30 cellular contexts compared by ENCODE assay signal in the genomic region with DNA sequence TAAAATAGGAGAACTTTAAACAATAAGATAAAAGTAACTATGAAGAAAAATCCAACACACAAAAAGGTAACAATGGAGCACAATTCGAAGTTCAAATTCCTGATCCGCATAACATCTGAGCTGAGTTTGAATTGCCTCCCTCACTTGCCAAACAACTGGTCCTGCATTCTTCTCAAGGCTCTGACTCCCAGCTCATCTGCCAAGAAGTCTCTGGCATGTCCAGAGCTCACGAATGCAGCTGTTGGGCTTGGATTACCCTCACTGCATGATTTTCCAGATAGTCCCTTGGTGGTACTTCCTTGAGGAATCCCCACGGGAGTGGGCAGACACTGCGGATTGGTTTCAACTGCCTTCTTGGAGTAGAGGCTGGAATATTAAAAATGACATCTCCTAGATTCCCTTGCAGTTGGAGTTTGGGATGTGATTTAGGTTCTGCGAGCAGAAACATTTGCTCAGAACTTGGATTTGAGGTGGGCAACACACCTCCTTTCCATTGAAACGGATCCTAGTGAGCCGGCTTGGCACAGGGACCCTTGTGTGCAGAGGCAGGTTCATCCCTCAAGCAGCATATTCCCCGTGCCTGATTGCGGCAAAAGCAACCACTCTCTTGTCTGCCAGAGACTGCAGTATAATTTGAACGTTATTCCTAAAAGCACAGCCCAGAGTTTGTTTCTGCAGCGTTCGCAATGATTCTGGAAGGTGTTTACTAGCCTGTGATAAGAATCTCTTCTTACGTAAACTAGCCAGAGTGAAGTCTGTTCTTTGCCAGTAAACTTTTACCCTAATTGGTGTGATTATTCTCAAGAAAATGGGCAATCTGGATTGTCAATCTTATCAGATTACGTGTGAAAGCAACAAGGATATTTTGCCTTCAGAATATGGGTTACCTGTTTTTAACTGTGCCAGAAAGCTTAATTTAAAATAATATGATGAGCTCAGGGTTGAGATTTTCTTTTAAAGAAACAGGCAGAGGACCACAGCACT. TPM values are rescaled to one million over a fixed set of nuclear protein-coding genes. Genes with fewer than 3 reads are reported as not detected.
DNase-seq lines count a peak whose midpoint lies in the region; ATAC-seq, FAIRE-seq and TF ChIP-seq lines count a peak whose summit lies in the region.
"Had no signal": no experiment of that assay in that cellular context is flagged by ENCODE, and none has a peak within 500 bp of the region (broad histone marks: within the 10 kb centered on the region; RNA-seq: fewer than 3 reads in every experiment).

No MANE protein-coding gene starts in this region.

- CTCF ChIA-PET in CD4-positive, alpha-beta memory T cell (lab: Charles Lee; ENCODE audit: partially characterized antibody), result interaction anchor here (1.0 to 5.6 kb wide), 11 partner anchors 10 to 159 kb away, joined by 3 to 106 read pairs (median 4); a partner anchor contains a TSS
- CTCF ChIA-PET in T-cell (lab: Charles Lee), result interaction anchor here (0.6 to 3.8 kb wide), 6 partner anchors 20 to 201 kb away, joined by 3 to 28 read pairs (median 4); no protein-coding TSS in a partner anchor

- no peak for TF ChIP-seq CTCF in left lung (IDR thresholded peaks at IDR 0.05)

- H4K8ac ChIP-seq in trophoblast cell (ENCODE audit: low read depth, low read length), result no peak overlapping the region

- H3K9me3 Mint-ChIP-seq in CD4-positive, alpha-beta memory T cell, result peaks cover 0 to 4% (median 2%) of the 10 kb centered on the region in 8 donors
- H3K9me3 Mint-ChIP-seq in T-cell, result peaks cover 0 to 8% (median 7%) of the 10 kb centered on the region in 3 donors

- H3K27ac Mint-ChIP-seq in CD4-positive, alpha-beta memory T cell, result peak overlapping the region in 4 of 7 donors; percentile 24 to 82 (median 47)
- H3K27ac Mint-ChIP-seq in T-cell, result peak overlapping the region; percentile 18 to 44
- H3K27ac Mint-ChIP-seq: activated CD4-positive, alpha-beta memory T cell treated with anti-CD3 and anti-CD28 coated beads for 36 hours; B cell; natural killer cell; stimulated activated naive B cell treated with anti-CD40 and anti-IgM and Interleukin-4, amounts not matched to agents 10 μg/mL and 1 μg/mL and 100 μg/mL, for 72 hours had no signal

- H3K9me3 ChIP-seq in CD4-positive, alpha-beta memory T cell (ENCODE audit: control insufficient read depth in 1 of 2, low read length in 2 of 2), result no peaks in the 10 kb centered on the region
- H3K9me3 ChIP-seq in trophoblast cell (ENCODE audit: insufficient read depth, low read depth, low read length) (peaks cover 4% of the 10 kb centered on the region), left lung (no peaks in the 10 kb centered on the region)
- H3K9me3 ChIP-seq: colonic mucosa, left ventricle myocardium inferior, thoracic aorta had no signal

- H3K4ac ChIP-seq in trophoblast cell (ENCODE audit: low read depth, low read length), result no peak overlapping the region

- no peak for TF ChIP-seq POLR2A in erythroblast (IDR thresholded peaks at IDR 0.05; ENCODE audit: low read length)

- no peak overlapping the region for H3K4me3 ChIP-seq in CD4-positive, alpha-beta memory T cell (ENCODE audit: low read length in 2 of 2)
- no peak overlapping the region for H3K4me3 ChIP-seq in trophoblast cell (ENCODE audit: low read depth, low read length)
- H3K4me3 ChIP-seq in left lung, result no peak overlapping the region
- H3K4me3 ChIP-seq: colonic mucosa, GM23248, left ventricle myocardium inferior, SK-N-MC, thoracic aorta had no signal

- H2AK5ac ChIP-seq in trophoblast cell (ENCODE audit: low read length), result no peak overlapping the region

- no peak for DNase-seq in CD4-positive, alpha-beta memory T cell
- DNase-seq in T-cell (no peak), trophoblast cell (peak; percentile 33 to 81), erythroblast (lab: John Stamatoyannopoulos, UW) (no peak), left lung (no peak), AG20443 (ENCODE audit: low spot score) (no peak), urothelium cell line (ENCODE audit: low spot score) (no peak)
- DNase-seq: activated CD4-positive, alpha-beta memory T cell treated with anti-CD3 and anti-CD28 coated beads for 36 hours; activated CD4-positive, CD25-positive, alpha-beta regulatory T cell treated with anti-CD3 and anti-CD28 coated beads, Interleukin-2, amount 50 U/mL, for 72 hours; activated naive CD4-positive, alpha-beta T cell treated with anti-CD3 and anti-CD28 coated beads, Interleukin-2, amount 50 U/mL, for 16 hours; colonic mucosa; effector CD8-positive, alpha-beta T cell; GM23248; KBM-7; left ventricle myocardium inferior; natural killer cell; NCI-H1105; NCI-H2029; NCI-H510A treated with DMSO at 0.1 percent for 48 hours; occipital lobe; RPMI8226; stimulated activated naive B cell treated with anti-CD40 and anti-IgM and Interleukin-4, amounts not matched to agents 10 μg/mL and 1 μg/mL and 100 μg/mL, for 72 hours had no signal

- no peak for FAIRE-seq in urothelium cell line (lab: Jason Lieb, UNC)
- FAIRE-seq: GM18507 had no signal

- H2BK5ac ChIP-seq in trophoblast cell (ENCODE audit: low read depth, low read length, poor library complexity), result no peak overlapping the region

- no peak overlapping the region for H4K91ac ChIP-seq in trophoblast cell (ENCODE audit: low read depth, low read length)

- H3K4me3 Mint-ChIP-seq in CD4-positive, alpha-beta memory T cell, result no peak overlapping the region
- H3K4me3 Mint-ChIP-seq in T-cell, result no peak overlapping the region
- H3K4me3 Mint-ChIP-seq: activated CD4-positive, alpha-beta memory T cell treated with anti-CD3 and anti-CD28 coated beads for 36 hours; B cell; natural killer cell; stimulated activated naive B cell treated with anti-CD40 and anti-IgM and Interleukin-4, amounts not matched to agents 10 μg/mL and 1 μg/mL and 100 μg/mL, for 72 hours had no signal

- H3K23ac ChIP-seq in trophoblast cell (ENCODE audit: low read length), result no peak overlapping the region

- no peak overlapping the region for H3K9ac ChIP-seq in trophoblast cell (ENCODE audit: low read length)
- H3K9ac ChIP-seq: GM23248 had no signal

- POLR2A ChIA-PET in CD4-positive, alpha-beta memory T cell (lab: Charles Lee; ENCODE audit: partially characterized antibody), result interaction anchor here (0.6 to 17.1 kb wide), 6 partner anchors 12 to 130 kb away, joined by 3 to 355 read pairs (median 7); a partner anchor contains a TSS
- POLR2A ChIA-PET in T-cell (lab: Charles Lee), result interaction anchor here (0.6 to 1.0 kb wide), 2 partner anchors 35 to 89 kb away, joined by 3 to 5 read pairs; no protein-coding TSS in a partner anchor

- no peaks in the 10 kb centered on the region for H3K79me2 ChIP-seq in trophoblast cell (ENCODE audit: control insufficient read depth, insufficient read depth, low read length, poor library complexity)

- H4K12ac ChIP-seq in trophoblast cell (ENCODE audit: low read depth, low read length), result no peak overlapping the region

- WGBS in trophoblast cell (ENCODE audit: extremely low coverage, insufficient coverage, insufficient read length), result no CpG with 5 or more reads among the region's 15 CpGs

- H2AFZ ChIP-seq in trophoblast cell (ENCODE audit: insufficient read depth, low read length, poor library complexity), result no peak overlapping the region
- H2AFZ ChIP-seq: GM23248 had no signal

- no peak overlapping the region for H2BK12ac ChIP-seq in trophoblast cell (ENCODE audit: low read length)

- no peaks in the 10 kb centered on the region for H3K27me3 Mint-ChIP-seq in CD4-positive, alpha-beta memory T cell
- H3K27me3 Mint-ChIP-seq in T-cell, result no peaks in the 10 kb centered on the region
- H3K27me3 Mint-ChIP-seq: activated CD4-positive, alpha-beta memory T cell treated with anti-CD3 and anti-CD28 coated beads for 36 hours had no signal

- peaks cover 62% of the 10 kb centered on the region for H3K4me1 ChIP-seq in CD4-positive, alpha-beta memory T cell (ENCODE audit: insufficient read depth, low read length)
- H3K4me1 ChIP-seq in trophoblast cell (ENCODE audit: control insufficient read depth in 1 of 2, insufficient read depth in 2 of 2, low read length in 2 of 2) (peaks cover 0 to 4% of the 10 kb centered on the region in 2 experiments), left lung (no peaks in the 10 kb centered on the region)
- H3K4me1 ChIP-seq: colonic mucosa, left ventricle myocardium inferior had no signal

- intact Hi-C loops in CD4-positive, alpha-beta memory T cell (cut with micrococcal nuclease), result no loop called here
- intact Hi-C loops in left lung (cut with DNase I), result no loop called here

- no peak overlapping the region for H3K27ac ChIP-seq in CD4-positive, alpha-beta memory T cell (ENCODE audit: low read depth, low read length)
- H3K27ac ChIP-seq in layer of hippocampus (ENCODE audit: low read depth, low read length) (peak overlapping the region; percentile 83), trophoblast cell (ENCODE audit: low read depth, low read length) (no peak overlapping the region), left lung (no peak overlapping the region)
- H3K27ac ChIP-seq: colonic mucosa, epithelial cell of prostate, GM23248, HL-60, left ventricle myocardium inferior, SK-N-MC, thoracic aorta had no signal

- no peak for ATAC-seq in T-cell (replicated peaks in 1 of 4)
- no peak for ATAC-seq in left lung
- ATAC-seq: natural killer cell; stimulated activated naive B cell treated with anti-CD40 and anti-IgM and Interleukin-4, amounts not matched to agents 10 μg/mL and 1 μg/mL and 100 μg/mL, for 72 hours had no signal

- peaks cover 4% of the 10 kb centered on the region for H3K36me3 ChIP-seq in CD4-positive, alpha-beta memory T cell (ENCODE audit: insufficient read depth, low read length)
- H3K36me3 ChIP-seq in trophoblast cell (ENCODE audit: control insufficient read depth in 1 of 2, insufficient read depth in 2 of 2, low read length in 2 of 2) (no peaks in the 10 kb centered on the region), left lung (no peaks in the 10 kb centered on the region)
- H3K36me3 ChIP-seq: colonic mucosa, left ventricle myocardium inferior, thoracic aorta had no signal

- no peaks in the 10 kb centered on the region for H3K27me3 ChIP-seq in CD4-positive, alpha-beta memory T cell (ENCODE audit: insufficient read depth, low read length)
- no peaks in the 10 kb centered on the region for H3K27me3 ChIP-seq in layer of hippocampus (ENCODE audit: control insufficient read depth, insufficient read depth, low read length)
- no peaks in the 10 kb centered on the region for H3K27me3 ChIP-seq in trophoblast cell (ENCODE audit: insufficient read depth, low read length)
- H3K27me3 ChIP-seq in left lung, result no peaks in the 10 kb centered on the region
- H3K27me3 ChIP-seq: colonic mucosa had no signal

- no peaks in the 10 kb centered on the region for H3K79me1 ChIP-seq in trophoblast cell (ENCODE audit: low read length)

- H3K4me2 ChIP-seq in trophoblast cell (ENCODE audit: low read length), result no peak overlapping the region

- peaks cover 48 to 76% (median 64%) of the 10 kb centered on the region in 4 donors for H3K4me1 Mint-ChIP-seq in CD4-positive, alpha-beta memory T cell
- peaks cover 50 to 85% (median 61%) of the 10 kb centered on the region in 3 donors for H3K4me1 Mint-ChIP-seq in T-cell

- no peak overlapping the region for H3K18ac ChIP-seq in trophoblast cell (ENCODE audit: low read length)

- peaks cover 50 to 55% of the 10 kb centered on the region in 2 donors for H3K36me3 Mint-ChIP-seq in CD4-positive, alpha-beta memory T cell
- H3K36me3 Mint-ChIP-seq in T-cell, result peaks cover 47% of the 10 kb centered on the region
- H3K36me3 Mint-ChIP-seq: stimulated activated naive B cell treated with anti-CD40 and anti-IgM and Interleukin-4, amounts not matched to agents 10 μg/mL and 1 μg/mL and 100 μg/mL, for 72 hours had no signal

- H3K14ac ChIP-seq in trophoblast cell (ENCODE audit: low read length), result no peak overlapping the region

- no peak overlapping the region for H2BK120ac ChIP-seq in trophoblast cell (ENCODE audit: insufficient read depth, low read length, poor library complexity)

RNA-seq across cellular contexts. Expression of a gene that starts 23.4 kb away (rescaled TPM):
- total RNA-seq in CD4-positive, alpha-beta memory T cell, result 10 to 100 TPM; 70.5 to 71.5 TPM
- 10 to 100 TPM; 45.0 to 77.1 TPM for polyA plus RNA-seq in CD4-positive, alpha-beta memory T cell
- 10 to 100 TPM; 60.3 to 67.4 (median 61.6) TPM for total RNA-seq in T-cell
- polyA plus RNA-seq in trophoblast cell (2013), result 1.1 and 1.3 TPM in 2 replicates
- 1 to 10 TPM; 7.0 to 7.3 TPM for total RNA-seq in left lung
- total RNA-seq: A673, GM23248 had no signal
- polyA plus RNA-seq: GM23248 had no signal

Comparison
In these comparisons a context has a peak if more than half of its experiments do, and no peak if none do; other contexts are left out.
1. DNase-seq: peak in trophoblast cell (2 of 2); none in CD4-positive, alpha-beta memory T cell (0 of 5), T-cell (0 of 34), erythroblast (0 of 2), left lung (0 of 2), AG20443 (single experiment) and urothelium cell line (single experiment).
2. RNA of a gene that starts 23.4 kb away (total RNA-seq): 70.5 to 71.5 TPM in CD4-positive, alpha-beta memory T cell and 60.3 to 67.4 TPM in T-cell; 7.0 to 7.3 TPM in left lung; every median in the first group is over 4 times any median in the second.